In the genomic region with DNA sequence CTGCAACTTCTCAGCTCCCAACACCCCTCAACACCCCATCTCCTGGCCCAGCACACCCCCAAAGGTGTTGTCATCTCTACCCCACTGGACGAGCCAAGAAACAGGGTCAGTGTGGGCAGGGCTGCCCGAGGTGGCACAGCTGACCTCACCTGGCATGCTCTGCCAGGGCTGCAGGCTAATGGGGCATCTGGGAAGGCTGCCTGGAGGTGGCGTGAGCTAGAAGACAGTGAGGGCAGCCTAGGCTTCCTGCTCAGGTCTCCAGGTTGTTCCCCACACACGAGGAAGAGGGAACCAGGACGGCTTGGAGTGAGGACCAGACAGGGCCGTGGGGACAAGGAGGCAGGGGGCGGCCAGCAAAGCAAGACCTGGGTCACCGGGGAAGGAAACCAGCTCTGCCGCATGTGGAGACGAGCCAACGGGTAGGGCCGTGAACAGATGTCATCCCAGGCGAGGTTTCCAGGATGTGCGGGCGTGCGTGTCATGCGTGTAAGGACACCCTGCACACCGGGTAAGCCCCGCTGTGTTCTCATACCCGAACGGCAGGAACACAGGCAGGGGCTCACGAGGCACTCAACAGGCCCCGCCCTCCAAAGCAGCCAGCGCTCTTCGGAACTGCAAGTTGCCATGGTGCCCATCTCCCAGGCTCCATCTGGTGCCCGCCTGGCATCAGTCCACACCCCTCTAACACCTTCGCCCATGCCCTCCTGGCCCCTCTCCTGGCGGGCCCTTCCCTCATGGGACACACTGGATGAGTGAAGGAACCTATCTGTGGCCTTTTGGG, we compare ENCODE assay signal across 17 cellular contexts. TPM values are rescaled to one million over a fixed set of nuclear protein-coding genes. Genes with fewer than 3 reads are reported as not detected.
DNase-seq lines count a peak whose midpoint lies in the region; ATAC-seq, FAIRE-seq and TF ChIP-seq lines count a peak whose summit lies in the region.
"Had no signal": no experiment of that assay in that cellular context is flagged by ENCODE, and none has a peak within 500 bp of the region (broad histone marks: within the 10 kb centered on the region; RNA-seq: fewer than 3 reads in every experiment).

No MANE protein-coding gene starts in this region.

- H3K14ac ChIP-seq in IMR-90 (replicated peaks; ENCODE audit: low read depth, low read length), result no peak overlapping the region

- H3K18ac ChIP-seq in IMR-90 (ENCODE audit: low read depth, low read length), result no peak overlapping the region

- H4K91ac ChIP-seq in IMR-90 (ENCODE audit: insufficient read depth, low read depth, low read length), result no peak overlapping the region

- peaks cover 3% of the 10 kb centered on the region; the same call in 1 of the 2 replicates for H3K9me1 ChIP-seq in IMR-90 (ENCODE audit: insufficient read depth, low read length)

- CTCF ChIA-PET in A549 (lab: Yijun Ruan, JAX), result interaction anchor here (0.8 to 5.5 kb wide), 9 partner anchors 7 to 259 kb away, joined by 3 to 51 read pairs (median 5); a partner anchor contains a TSS
- CTCF ChIA-PET in IMR-90 (lab: Yijun Ruan, JAX), result no interaction called here

- no peak for TF ChIP-seq EP300 in A549 (IDR thresholded peaks at IDR 0.05)

- H3K4me2 ChIP-seq in A549 (no peak overlapping the region), IMR-90 (ENCODE audit: low read depth, low read length) (no peak overlapping the region)

- H2AK5ac ChIP-seq in IMR-90 (ENCODE audit: low read depth, low read length), result no peak overlapping the region

- H3K9me3 ChIP-seq in A549, result no peaks in the 10 kb centered on the region
- H3K9me3 ChIP-seq in IMR-90 (ENCODE audit: control insufficient read depth, insufficient read depth, low read length), result no peaks in the 10 kb centered on the region
- H3K9me3 ChIP-seq: ascending aorta, left lung, vagina had no signal

- H3K27me3 ChIP-seq in IMR-90 (ENCODE audit: control insufficient read depth, insufficient read depth, low read length), result peaks cover 15% of the 10 kb centered on the region; the same call in 1 of the 2 replicates
- H3K27me3 ChIP-seq: ascending aorta, left lung, vagina had no signal

- ATAC-seq in A549 (no peak; a peak in 1 of 6 replicates), IMR-90 (ENCODE audit: low read depth) (no peak)
- ATAC-seq: left lung had no signal

- no TSS peak for BruUV-seq in IMR-90 (replicated peaks; lab: Mats Ljungman, UMichigan)

- H2BK20ac ChIP-seq in IMR-90 (ENCODE audit: low read depth, low read length), result no peak overlapping the region

- no peaks in the 10 kb centered on the region for H3K79me1 ChIP-seq in IMR-90 (ENCODE audit: low read depth in 1 of 2, low read length in 2 of 2)

- H3K4me3 ChIP-seq in A549 (no peak overlapping the region), IMR-90 (ENCODE audit: insufficient read depth, low read depth, low read length) (no peak overlapping the region)
- H3K4me3 ChIP-seq: ascending aorta, left lung, SK-N-MC, vagina had no signal

- WGBS in A549 (ENCODE audit: missing lambda C conversion rate), result 73% methylated on average over 27 of the region's 28 CpGs
- WGBS in IMR-90 (ENCODE audit: extremely low coverage in 2 of 2, insufficient read length in 1 of 2), 2 experiments, result 85% methylated on average over 12 of the region's 28 CpGs; no CpG with 5 or more reads in 1 of the 2 experiments

- H3K9me3 Mint-ChIP-seq in glutamatergic neuron (ENCODE audit: unreplicated experiment), result peaks cover 17% of the 10 kb centered on the region
- H3K9me3 Mint-ChIP-seq: activated T-cell treated with anti-CD3 and anti-CD28 coated beads, Interleukin-2, amount 50 U/mL, for 24 hours had no signal

- TF ChIP-seq CTCF in A549 (IDR thresholded peaks at IDR 0.05), result no peak
- TF ChIP-seq CTCF in IMR-90 (conservative IDR thresholded peaks at IDR 0.05; ENCODE audit: low read depth, low read length), result no peak
- TF ChIP-seq CTCF in glutamatergic neuron (IDR thresholded peaks at IDR 0.05; ENCODE audit: partially characterized antibody, unreplicated experiment), result no peak

- H3K4me1 Mint-ChIP-seq in glutamatergic neuron (ENCODE audit: low read depth, unreplicated experiment), result peaks cover 4% of the 10 kb centered on the region

- H3K27ac ChIP-seq in A549, result no peak overlapping the region
- H3K27ac ChIP-seq in IMR-90 (ENCODE audit: insufficient read depth, low read length), result no peak overlapping the region
- H3K27ac ChIP-seq: ascending aorta, left lung, SK-N-MC, vagina had no signal

- no peak overlapping the region for H2BK5ac ChIP-seq in IMR-90 (ENCODE audit: low read depth, low read length, poor library complexity, severe bottlenecking)

- peak overlapping the region; percentile 23 for H2AK9ac ChIP-seq in IMR-90 (replicated peaks; ENCODE audit: low read depth, low read length, poor library complexity)

- H3K4me1 ChIP-seq in A549 (no peaks in the 10 kb centered on the region), IMR-90 (ENCODE audit: control insufficient read depth, insufficient read depth, low read length) (no peaks in the 10 kb centered on the region)
- H3K4me1 ChIP-seq: ascending aorta, left lung, vagina had no signal

- no peak for FAIRE-seq in A549 (lab: Jason Lieb, UNC)

- H3K4me3 Mint-ChIP-seq in glutamatergic neuron (ENCODE audit: unreplicated experiment), result no peak overlapping the region
- H3K4me3 Mint-ChIP-seq: activated T-cell treated with anti-CD3 and anti-CD28 coated beads, Interleukin-2, amount 50 U/mL, for 24 hours had no signal

- H3K27me3 Mint-ChIP-seq in glutamatergic neuron (ENCODE audit: unreplicated experiment), result peaks cover 13% of the 10 kb centered on the region
- H3K27me3 Mint-ChIP-seq: activated T-cell treated with anti-CD3 and anti-CD28 coated beads, Interleukin-2, amount 50 U/mL, for 24 hours had no signal

- no peak overlapping the region for H3K4ac ChIP-seq in IMR-90 (ENCODE audit: low read depth, low read length)

- DNase-seq in A549 (ENCODE audit: low read depth in 1 of 2, low spot score in 1 of 2) (no peak), IMR-90 (no peak), NCI-H774 (lab: John Stamatoyannopoulos, UW) (peak; percentile 71), head of caudate nucleus (peak in 39 of 42 donors; percentile 54 to 87 (median 72)), glutamatergic neuron (no peak), iPS-NIHi11 (ENCODE audit: low spot score) (no peak), AG08396 (ENCODE audit: low spot score) (no peak)
- DNase-seq in activated CD8-positive, alpha-beta memory T cell treated with anti-CD3 and anti-CD28 coated beads, Interleukin-2, amount 50 U/mL, for 48 hours, result no peak
- DNase-seq: activated T-cell treated with anti-CD3 and anti-CD28 coated beads, Interleukin-2, amount 50 U/mL, for 24 hours; effector memory CD4-positive, alpha-beta T cell; GDM1; KG1; left lung; NK-92 treated with Interleukin-12 subunit alpha and Interleukin-12 subunit beta, amount 100 ng/mL, for 24 hours had no signal

- intact Hi-C loops in IMR-90 (cut with micrococcal nuclease) (no loop called here), head of caudate nucleus (cut with DNase I) (loop anchor here (5.0 kb wide), 1 partner anchor 102 kb away; a partner anchor contains a TSS)

- H3K36me3 Mint-ChIP-seq in glutamatergic neuron (ENCODE audit: unreplicated experiment), result no peaks in the 10 kb centered on the region

- peak overlapping the region; percentile 13 for H2AFZ ChIP-seq in IMR-90 (replicated peaks; ENCODE audit: low read length, poor library complexity)

- H3K27ac Mint-ChIP-seq in glutamatergic neuron (ENCODE audit: unreplicated experiment), result no peak overlapping the region
- H3K27ac Mint-ChIP-seq: activated T-cell treated with anti-CD3 and anti-CD28 coated beads, Interleukin-2, amount 50 U/mL, for 24 hours had no signal

- no peak overlapping the region for H2BK15ac ChIP-seq in IMR-90 (ENCODE audit: low read depth, low read length)

- TF ChIP-seq POLR2A in A549 (IDR thresholded peaks at IDR 0.05; ENCODE audit: low read length) (no peak), IMR-90 (IDR thresholded peaks at IDR 0.05; ENCODE audit: low read depth, low read length) (no peak)

- no peaks in the 10 kb centered on the region for H4K20me1 ChIP-seq in IMR-90 (ENCODE audit: insufficient read depth, low read length)

- POLR2A ChIA-PET in A549 (lab: Yijun Ruan, JAX), result no interaction called here
- POLR2A ChIA-PET in IMR-90 (lab: Charles Lee; ENCODE audit: unreplicated experiment), result no interaction called here

- H3K36me3 ChIP-seq in IMR-90 (ENCODE audit: control insufficient read depth, insufficient read depth, low read length), result no peaks in the 10 kb centered on the region
- H3K36me3 ChIP-seq: ascending aorta, left lung, vagina had no signal

- no peak overlapping the region for H3K56ac ChIP-seq in IMR-90 (ENCODE audit: extremely low read depth, insufficient read depth, low read length)

- in situ Hi-C loops in IMR-90 (cut with MboI; ENCODE audit: low sequenced_read_pairs), result no loop called here

- dilution Hi-C loops in IMR-90 (cut with HindIII; ENCODE audit: low sequenced_read_pairs, unreplicated experiment), result no loop called here

- TF ChIP-seq RAD21 in A549 (conservative IDR thresholded peaks at IDR 0.05 in 1 of 2, IDR thresholded peaks at IDR 0.05 in 1 of 2) (no peak), IMR-90 (IDR thresholded peaks at IDR 0.05; ENCODE audit: low read length) (no peak)

- no peak overlapping the region for H4K5ac ChIP-seq in IMR-90 (ENCODE audit: low read depth, low read length)

- H3K9ac ChIP-seq in IMR-90 (ENCODE audit: low read depth, low read length), result no peak overlapping the region

- no peak overlapping the region for H3K23ac ChIP-seq in IMR-90 (ENCODE audit: low read depth, low read length)

- no peak overlapping the region for H4K8ac ChIP-seq in IMR-90 (ENCODE audit: low read depth in 2 of 2, low read length in 2 of 2)

- no peak overlapping the region for H2BK120ac ChIP-seq in IMR-90 (ENCODE audit: low read depth, low read length)

RNA-seq across cellular contexts. Expression of a gene that starts 29.6 kb away (rescaled TPM):
- not detected in 2 replicates for polyA plus RNA-seq in A549 (2011; rRNA removed)
- polyA plus RNA-seq in A549 (2012; cell fraction: cytosol; rRNA removed), result not detected in 2 replicates
- not detected in 2 replicates for polyA plus RNA-seq in A549 (2012; cell fraction: nucleus; rRNA removed)
- polyA plus RNA-seq in A549 (2017; fragmentation: RNase III; extraction: RNeasy Plus Mini Kit Qiagen cat#74134 plus additional on column Dnase treatment), result not detected in 3 replicates
- polyA minus RNA-seq in A549 (2011; rRNA and poly(A)+ RNA removed), result not detected in 2 replicates
- total RNA-seq in IMR-90 (2012; rRNA removed), result not detected in 2 replicates
- polyA plus RNA-seq in IMR-90 (2012; rRNA removed), result not detected in 2 replicates
- not detected in 2 replicates for polyA plus RNA-seq in IMR-90 (2012; cell fraction: cytosol; rRNA removed)
- not detected in 2 replicates for polyA plus RNA-seq in IMR-90 (2012; cell fraction: nucleus; rRNA removed; ENCODE audit: low replicate concordance)
- total RNA-seq in glutamatergic neuron (ENCODE audit: unreplicated experiment), result 0.29 TPM
- total RNA-seq: ascending aorta, left lung, vagina had no signal

RNA-seq across cellular contexts. Expression of a gene that starts 30.3 kb away (rescaled TPM):
- polyA plus RNA-seq in A549 (2011; rRNA removed), result 0.17 and 0.26 TPM in 2 replicates
- polyA plus RNA-seq in A549 (2012; cell fraction: cytosol; rRNA removed), result 0.44 and 0.57 TPM in 2 replicates
- polyA plus RNA-seq in A549 (2012; cell fraction: nucleus; rRNA removed), result 1.3 and 1.6 TPM in 2 replicates
- polyA plus RNA-seq in A549 (2017; fragmentation: RNase III; extraction: RNeasy Plus Mini Kit Qiagen cat#74134 plus additional on column Dnase treatment), result 0.37 to 0.51 TPM (median 0.39 TPM) in 3 replicates
- 0.25 and 0.73 TPM in 2 replicates for polyA minus RNA-seq in A549 (2011; rRNA and poly(A)+ RNA removed)
- total RNA-seq in IMR-90 (2012; rRNA removed), result under 0.01 TPM in 1 of 2 replicates, not detected in the other
- polyA plus RNA-seq in IMR-90 (2012; rRNA removed), result 0.21 and 0.26 TPM in 2 replicates
- 0.05 and 0.24 TPM in 2 replicates for polyA plus RNA-seq in IMR-90 (2012; cell fraction: cytosol; rRNA removed)
- polyA plus RNA-seq in IMR-90 (2012; cell fraction: nucleus; rRNA removed; ENCODE audit: low replicate concordance), result 0.38 and 0.65 TPM in 2 replicates
- 27.0 TPM for total RNA-seq in glutamatergic neuron (ENCODE audit: unreplicated experiment)

Comparison
In these comparisons a context has a peak if more than half of its experiments do, and no peak if none do; other contexts are left out.
1. DNase-seq: peak in NCI-H774 (single experiment) and head of caudate nucleus (39 of 42); none in A549 (0 of 2), IMR-90 (single experiment), glutamatergic neuron (single experiment), iPS-NIHi11 (single experiment), AG08396 (single experiment) and activated CD8-positive, alpha-beta memory T cell treated with anti-CD3 and anti-CD28 coated beads, Interleukin-2, amount 50 U/mL, for 48 hours (single experiment).
2. RNA of a gene that starts 30.3 kb away (total RNA-seq): 27.0 TPM in glutamatergic neuron (single experiment); under 0.01 TPM in IMR-90; every median in the first group is over 10 times any median in the second.